Comparison of ENCODE assay signal across 19 cellular contexts in the genomic region with DNA sequence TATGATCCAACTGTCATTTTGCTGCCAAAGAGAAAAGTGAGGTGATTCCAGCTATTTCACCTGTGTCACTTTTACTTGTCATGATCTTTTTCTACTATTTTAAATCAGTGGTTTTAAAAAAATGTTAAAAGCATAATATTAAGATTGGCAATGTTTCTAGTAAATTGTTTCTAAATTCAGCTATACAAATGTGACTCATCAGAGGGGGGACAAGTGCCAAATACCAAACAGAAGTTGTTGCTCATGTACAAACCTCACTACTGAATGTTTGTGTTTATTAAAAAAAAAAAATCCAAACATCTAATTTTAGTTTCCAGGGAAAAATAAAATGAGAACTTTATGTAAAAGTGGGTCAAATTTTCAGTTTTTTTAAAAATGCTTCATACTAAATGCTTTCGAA.
DNase-seq lines count a peak whose midpoint lies in the region; ATAC-seq and TF ChIP-seq lines count a peak whose summit lies in the region.
"Had no signal": no experiment of that assay in that cellular context is flagged by ENCODE, and none has a peak within 500 bp of the region (broad histone marks: within the 10 kb centered on the region; RNA-seq: fewer than 3 reads in every experiment).

No MANE protein-coding gene starts in this region.

- H3K9me3 ChIP-seq in breast epithelium (no peaks in the 10 kb centered on the region), tibial artery (no peaks in the 10 kb centered on the region), OCI-LY7 (ENCODE audit: low read length) (no peaks in the 10 kb centered on the region)
- H3K9me3 ChIP-seq: colonic mucosa, right atrium auricular region had no signal

- BruUV-seq in MCF 10A (replicated peaks; lab: Mats Ljungman, UMichigan) (no TSS peak), OCI-LY7 (replicated peaks; lab: Mats Ljungman, UMichigan) (no TSS peak)

- H3K4me3 Mint-ChIP-seq in MCF 10A (ENCODE audit: unreplicated experiment), result no peak overlapping the region
- no peak overlapping the region for H3K4me3 Mint-ChIP-seq in stimulated activated effector memory CD8-positive, alpha-beta T cell treated with anti-CD3 and anti-CD28 coated beads, Interleukin-12 subunit alpha, Interleukin-12 subunit beta, amount 100 ng/mL, for 72 hours
- H3K4me3 Mint-ChIP-seq: neural progenitor cell had no signal

- H3K36me3 ChIP-seq in breast epithelium (no peaks in the 10 kb centered on the region), tibial artery (no peaks in the 10 kb centered on the region), OCI-LY7 (ENCODE audit: insufficient read depth, low read length) (no peaks in the 10 kb centered on the region)
- H3K36me3 ChIP-seq: colonic mucosa, neural progenitor cell, right atrium auricular region had no signal

- H3K27me3 ChIP-seq in breast epithelium, result no peaks in the 10 kb centered on the region
- no peaks in the 10 kb centered on the region for H3K27me3 ChIP-seq in tibial artery
- H3K27me3 ChIP-seq: colonic mucosa, neural progenitor cell, right atrium auricular region had no signal

- peak overlapping the region; percentile 61 for H3K27ac Mint-ChIP-seq in MCF 10A (ENCODE audit: low read depth, unreplicated experiment)
- no peak overlapping the region for H3K27ac Mint-ChIP-seq in stimulated activated effector memory CD8-positive, alpha-beta T cell treated with anti-CD3 and anti-CD28 coated beads, Interleukin-12 subunit alpha, Interleukin-12 subunit beta, amount 100 ng/mL, for 72 hours
- H3K27ac Mint-ChIP-seq: activated naive CD4-positive, alpha-beta T cell treated with anti-CD3 and anti-CD28 coated beads, Interleukin-2, amount 50 U/mL, for 72 hours; neural progenitor cell had no signal

- TF ChIP-seq CTCF in MCF 10A (IDR thresholded peaks at IDR 0.05; ENCODE audit: unreplicated experiment), result no peak
- TF ChIP-seq CTCF in breast epithelium (IDR thresholded peaks at IDR 0.05), result no peak
- TF ChIP-seq CTCF in tibial artery (IDR thresholded peaks at IDR 0.05), result no peak
- no peak for TF ChIP-seq CTCF in OCI-LY7 (conservative IDR thresholded peaks at IDR 0.05; ENCODE audit: low read length)

- CTCF ChIA-PET in MCF 10A (lab: Yijun Ruan, JAX), result interaction anchor here (0.5 to 1.0 kb wide), 3 partner anchors 9 to 760 kb away, joined by 3 to 4 read pairs (median 3); no protein-coding TSS in a partner anchor
- CTCF ChIA-PET in OCI-LY7 (lab: Charles Lee; ENCODE audit: unreplicated experiment), result no interaction called here

- H3K9me2 ChIP-seq in OCI-LY7 (ENCODE audit: insufficient read depth, low read length), result no peaks in the 10 kb centered on the region

- H3K36me3 Mint-ChIP-seq in MCF 10A (ENCODE audit: insufficient read depth, unreplicated experiment), result no peaks in the 10 kb centered on the region
- no peaks in the 10 kb centered on the region for H3K36me3 Mint-ChIP-seq in stimulated activated effector memory CD8-positive, alpha-beta T cell treated with anti-CD3 and anti-CD28 coated beads, Interleukin-12 subunit alpha, Interleukin-12 subunit beta, amount 100 ng/mL, for 72 hours
- H3K36me3 Mint-ChIP-seq: activated naive CD4-positive, alpha-beta T cell treated with anti-CD3 and anti-CD28 coated beads, Interleukin-2, amount 50 U/mL, for 72 hours; neural progenitor cell had no signal

- H2AFZ ChIP-seq in OCI-LY7 (ENCODE audit: low read length), result no peak overlapping the region
- H2AFZ ChIP-seq: neural progenitor cell had no signal

- H3K4me2 ChIP-seq in OCI-LY7 (ENCODE audit: low read length), result no peak overlapping the region
- H3K4me2 ChIP-seq: KMS-11, neural progenitor cell had no signal

- intact Hi-C loops in MCF 10A (cut with micrococcal nuclease) (no loop called here), breast epithelium (cut with DNase I; ENCODE audit: low total_unique reads) (no loop called here), tibial artery (cut with DNase I; ENCODE audit: low total_unique reads) (no loop called here), OCI-LY7 (cut with micrococcal nuclease; ENCODE audit: unreplicated experiment) (no loop called here)

- H3K9me3 Mint-ChIP-seq in MCF 10A (ENCODE audit: unreplicated experiment), result peaks cover 3% of the 10 kb centered on the region
- no peaks in the 10 kb centered on the region for H3K9me3 Mint-ChIP-seq in stimulated activated effector memory CD8-positive, alpha-beta T cell treated with anti-CD3 and anti-CD28 coated beads, Interleukin-12 subunit alpha, Interleukin-12 subunit beta, amount 100 ng/mL, for 72 hours
- H3K9me3 Mint-ChIP-seq: neural progenitor cell had no signal

- H3K4me1 ChIP-seq in breast epithelium, result no peaks in the 10 kb centered on the region
- H3K4me1 ChIP-seq in tibial artery, result peaks cover 0 to 34% (median 16%) of the 10 kb centered on the region in 4 donors
- no peaks in the 10 kb centered on the region for H3K4me1 ChIP-seq in OCI-LY7 (ENCODE audit: insufficient read depth, low read length, poor library complexity, severe bottlenecking)
- H3K4me1 ChIP-seq: colonic mucosa, neural progenitor cell, right atrium auricular region had no signal

- peak; percentile 77 for DNase-seq in MCF 10A (ENCODE audit: unreplicated experiment)
- DNase-seq in breast epithelium (ENCODE audit: low spot score in 2 of 2), result no peak
- peak; percentile 82 for DNase-seq in astrocyte of the hippocampus (ENCODE audit: low read depth, low spot score)
- peak; percentile 55 for DNase-seq in fibroblast of the conjunctiva (ENCODE audit: low read depth)
- DNase-seq in tibial artery, result no peak
- no peak for DNase-seq in activated T-cell treated with anti-CD3 and anti-CD28 coated beads, Interleukin-2, amount 50 U/mL, for 1 hour
- no peak for DNase-seq in OCI-LY7 (ENCODE audit: low spot score)
- DNase-seq in stimulated activated effector memory CD8-positive, alpha-beta T cell treated with anti-CD3 and anti-CD28 coated beads, Interleukin-12 subunit alpha, Interleukin-12 subunit beta, amount 100 ng/mL, for 72 hours (ENCODE audit: low spot score in 2 of 2), result no peak
- DNase-seq: 8988T; activated CD4-positive, CD25-positive, alpha-beta regulatory T cell; colonic mucosa; COR-L47; stimulated activated CD4-positive, alpha-beta T cell treated with anti-CD3 and anti-CD28 coated beads, Interleukin-2, amount 100 ng/mL, for 48 hours; stimulated activated CD8-positive, alpha-beta memory T cell treated with anti-CD3 and anti-CD28 coated beads, Interleukin-4, amount 100 ng/mL, for 48 hours had no signal

- H3K4me3 ChIP-seq in breast epithelium (no peak overlapping the region), tibial artery (peak overlapping the region; percentile 8), OCI-LY7 (ENCODE audit: low read depth, low read length, poor library complexity, severe bottlenecking) (no peak overlapping the region)
- H3K4me3 ChIP-seq: colonic mucosa, lung, neural progenitor cell, right atrium auricular region had no signal

- H3K27ac ChIP-seq in breast epithelium (no peak overlapping the region), tibial artery (peak overlapping the region in 1 of 2 donors; percentile 34), OCI-LY7 (ENCODE audit: low read depth, low read length, poor library complexity, severe bottlenecking) (no peak overlapping the region)
- H3K27ac ChIP-seq: colonic mucosa, KMS-11, neural progenitor cell, right atrium auricular region had no signal

- H4K20me1 ChIP-seq in OCI-LY7 (ENCODE audit: insufficient read depth, low read length), result no peaks in the 10 kb centered on the region

- POLR2A ChIA-PET in MCF 10A (lab: Yijun Ruan, JAX), result interaction anchor here (0.7 kb wide), 1 partner anchor 17 kb away, joined by 3 read pairs; no protein-coding TSS in a partner anchor
- POLR2A ChIA-PET in OCI-LY7 (lab: Charles Lee), result no interaction called here

- peaks cover 14% of the 10 kb centered on the region for H3K4me1 Mint-ChIP-seq in MCF 10A (ENCODE audit: insufficient read depth, unreplicated experiment)
- no peaks in the 10 kb centered on the region for H3K4me1 Mint-ChIP-seq in stimulated activated effector memory CD8-positive, alpha-beta T cell treated with anti-CD3 and anti-CD28 coated beads, Interleukin-12 subunit alpha, Interleukin-12 subunit beta, amount 100 ng/mL, for 72 hours
- H3K4me1 Mint-ChIP-seq: neural progenitor cell had no signal

- no peak for TF ChIP-seq POLR2A in breast epithelium (IDR thresholded peaks at IDR 0.05)

- ATAC-seq in stimulated activated effector memory CD8-positive, alpha-beta T cell treated with anti-CD3 and anti-CD28 coated beads, Interleukin-12 subunit alpha, Interleukin-12 subunit beta, amount 100 ng/mL, for 72 hours, result no peak
- ATAC-seq: activated naive CD4-positive, alpha-beta T cell treated with anti-CD3 and anti-CD28 coated beads, Interleukin-2, amount 50 U/mL, for 72 hours had no signal

- H3K27me3 Mint-ChIP-seq in MCF 10A (ENCODE audit: insufficient read depth, unreplicated experiment), result no peaks in the 10 kb centered on the region

- no peaks in the 10 kb centered on the region for H3K79me2 ChIP-seq in OCI-LY7 (ENCODE audit: insufficient read depth, low read depth, low read length)

Comparison
In these comparisons a context has a peak if more than half of its experiments do, and no peak if none do; other contexts are left out.
1. DNase-seq: peak in MCF 10A (single experiment), astrocyte of the hippocampus (single experiment) and fibroblast of the conjunctiva (single experiment); none in breast epithelium (0 of 2), tibial artery (0 of 2), activated T-cell treated with anti-CD3 and anti-CD28 coated beads, Interleukin-2, amount 50 U/mL, for 1 hour (single experiment), OCI-LY7 (single experiment) and stimulated activated effector memory CD8-positive, alpha-beta T cell treated with anti-CD3 and anti-CD28 coated beads, Interleukin-12 subunit alpha, Interleukin-12 subunit beta, amount 100 ng/mL, for 72 hours (0 of 2).
2. H3K4me3 ChIP-seq: peak in tibial artery (2 of 2); none in breast epithelium (0 of 3) and OCI-LY7 (single experiment).